ENCODE assay signal across 1 cellular context in genomic region chr1:171485375-171486047, GRCh38.
TF ChIP-seq lines count a peak whose summit lies in the region.

TSS of gene PRRC2C (plus strand) at chr1:171485530. CDS start at chr1:171512089, 26,559 bp downstream.

TF ChIP-seq in HepG2, 621 proteins besides CTCF, POLR2A, EP300 and RAD21 (continued from another document and continues in another):
- TF ChIP-seq, protein P1, sequence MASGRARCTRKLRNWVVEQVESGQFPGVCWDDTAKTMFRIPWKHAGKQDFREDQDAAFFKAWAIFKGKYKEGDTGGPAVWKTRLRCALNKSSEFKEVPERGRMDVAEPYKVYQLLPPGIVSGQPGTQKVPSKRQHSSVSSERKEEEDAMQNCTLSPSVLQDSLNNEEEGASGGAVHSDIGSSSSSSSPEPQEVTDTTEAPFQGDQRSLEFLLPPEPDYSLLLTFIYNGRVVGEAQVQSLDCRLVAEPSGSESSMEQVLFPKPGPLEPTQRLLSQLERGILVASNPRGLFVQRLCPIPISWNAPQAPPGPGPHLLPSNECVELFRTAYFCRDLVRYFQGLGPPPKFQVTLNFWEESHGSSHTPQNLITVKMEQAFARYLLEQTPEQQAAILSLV (CRISPR knock-in tag; IDR thresholded peaks at IDR 0.05; ENCODE audit: borderline replicate concordance): peak; percentile 80; the same call in 1 of the 2 replicates
- TF ChIP-seq TOPORS (CRISPR knock-in tag; IDR thresholded peaks at IDR 0.05): peak; percentile 56; the same call in 1 of the 2 replicates
- TF ChIP-seq RFX5 (IDR thresholded peaks at IDR 0.05; ENCODE audit: low read depth, low read length): no peak; the same call in 1 of the 2 replicates
- peak; percentile 80 for TF ChIP-seq SAP130 (CRISPR knock-in tag; IDR thresholded peaks at IDR 0.05; ENCODE audit: low read depth)
- TF ChIP-seq POGZ (CRISPR knock-in tag; IDR thresholded peaks at IDR 0.05): peak; percentile 98
- TF ChIP-seq ZNF777 (CRISPR knock-in tag; IDR thresholded peaks at IDR 0.05): no peak
- TF ChIP-seq SOX5 (CRISPR knock-in tag; IDR thresholded peaks at IDR 0.05; ENCODE audit: borderline replicate concordance): peak; percentile 64; the same call in 1 of the 2 replicates
- no peak for TF ChIP-seq ZNF460 (CRISPR knock-in tag; IDR thresholded peaks at IDR 0.05; ENCODE audit: borderline replicate concordance)
- peak; percentile 53; the same call in 1 of the 3 replicates for TF ChIP-seq MXI1 (IDR thresholded peaks at IDR 0.05; ENCODE audit: borderline replicate concordance, low read depth, low read length)
- TF ChIP-seq ZNF121 (CRISPR knock-in tag; IDR thresholded peaks at IDR 0.05): 0 out of 2 replicates have a peak, but pooled peaks have one; percentile 27
- no peak for TF ChIP-seq GTF2F1 (IDR thresholded peaks at IDR 0.05; ENCODE audit: low read length)
- TF ChIP-seq, protein P2, sequence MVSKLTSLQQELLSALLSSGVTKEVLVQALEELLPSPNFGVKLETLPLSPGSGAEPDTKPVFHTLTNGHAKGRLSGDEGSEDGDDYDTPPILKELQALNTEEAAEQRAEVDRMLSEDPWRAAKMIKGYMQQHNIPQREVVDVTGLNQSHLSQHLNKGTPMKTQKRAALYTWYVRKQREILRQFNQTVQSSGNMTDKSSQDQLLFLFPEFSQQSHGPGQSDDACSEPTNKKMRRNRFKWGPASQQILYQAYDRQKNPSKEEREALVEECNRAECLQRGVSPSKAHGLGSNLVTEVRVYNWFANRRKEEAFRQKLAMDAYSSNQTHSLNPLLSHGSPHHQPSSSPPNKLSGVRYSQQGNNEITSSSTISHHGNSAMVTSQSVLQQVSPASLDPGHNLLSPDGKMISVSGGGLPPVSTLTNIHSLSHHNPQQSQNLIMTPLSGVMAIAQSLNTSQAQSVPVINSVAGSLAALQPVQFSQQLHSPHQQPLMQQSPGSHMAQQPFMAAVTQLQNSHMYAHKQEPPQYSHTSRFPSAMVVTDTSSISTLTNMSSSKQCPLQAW (CRISPR knock-in tag; IDR thresholded peaks at IDR 0.05): peak; percentile 62
- TF ChIP-seq SMARCC2 (IDR thresholded peaks at IDR 0.05): no peak
- TF ChIP-seq ZNF850 (CRISPR knock-in tag; conservative IDR thresholded peaks at IDR 0.05): no peak
- TF ChIP-seq MBNL3 (CRISPR knock-in tag; conservative IDR thresholded peaks at IDR 0.05): no peak
- TF ChIP-seq ZNF326 (CRISPR knock-in tag; IDR thresholded peaks at IDR 0.05; ENCODE audit: borderline replicate concordance): no peak
- peak; percentile 89 for TF ChIP-seq POLR2AphosphoS5 (IDR thresholded peaks at IDR 0.05; ENCODE audit: low read depth, low read length)
- TF ChIP-seq RFX3 (CRISPR knock-in tag; IDR thresholded peaks at IDR 0.05): no peak
- TF ChIP-seq, protein P3, sequence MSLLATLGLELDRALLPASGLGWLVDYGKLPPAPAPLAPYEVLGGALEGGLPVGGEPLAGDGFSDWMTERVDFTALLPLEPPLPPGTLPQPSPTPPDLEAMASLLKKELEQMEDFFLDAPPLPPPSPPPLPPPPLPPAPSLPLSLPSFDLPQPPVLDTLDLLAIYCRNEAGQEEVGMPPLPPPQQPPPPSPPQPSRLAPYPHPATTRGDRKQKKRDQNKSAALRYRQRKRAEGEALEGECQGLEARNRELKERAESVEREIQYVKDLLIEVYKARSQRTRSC (CRISPR knock-in tag; IDR thresholded peaks at IDR 0.05; ENCODE audit: low read depth): no peak
- no peak for TF ChIP-seq HMG20B (CRISPR knock-in tag; conservative IDR thresholded peaks at IDR 0.05)
- TF ChIP-seq, protein P4, sequence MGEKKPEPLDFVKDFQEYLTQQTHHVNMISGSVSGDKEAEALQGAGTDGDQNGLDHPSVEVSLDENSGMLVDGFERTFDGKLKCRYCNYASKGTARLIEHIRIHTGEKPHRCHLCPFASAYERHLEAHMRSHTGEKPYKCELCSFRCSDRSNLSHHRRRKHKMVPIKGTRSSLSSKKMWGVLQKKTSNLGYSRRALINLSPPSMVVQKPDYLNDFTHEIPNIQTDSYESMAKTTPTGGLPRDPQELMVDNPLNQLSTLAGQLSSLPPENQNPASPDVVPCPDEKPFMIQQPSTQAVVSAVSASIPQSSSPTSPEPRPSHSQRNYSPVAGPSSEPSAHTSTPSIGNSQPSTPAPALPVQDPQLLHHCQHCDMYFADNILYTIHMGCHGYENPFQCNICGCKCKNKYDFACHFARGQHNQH (CRISPR knock-in tag; IDR thresholded peaks at IDR 0.05): peak; percentile 73
- TF ChIP-seq ZNF33A (CRISPR knock-in tag; IDR thresholded peaks at IDR 0.05; ENCODE audit: borderline replicate concordance): 0 out of 2 replicates have a peak, but pooled peaks have one; percentile 68
- no peak for TF ChIP-seq RFX1 (IDR thresholded peaks at IDR 0.05)
- no peak for TF ChIP-seq ZBTB26 (CRISPR knock-in tag; IDR thresholded peaks at IDR 0.05; ENCODE audit: borderline replicate concordance)
- TF ChIP-seq BCL3 (CRISPR knock-in tag; IDR thresholded peaks at IDR 0.05): peak; percentile 40; the same call in 1 of the 2 replicates
- TF ChIP-seq ZNF296 (CRISPR knock-in tag; conservative IDR thresholded peaks at IDR 0.05): no peak
- TF ChIP-seq MTA1 (CRISPR knock-in tag; IDR thresholded peaks at IDR 0.05; ENCODE audit: borderline replicate concordance): no peak
- no peak for TF ChIP-seq FLYWCH1 (CRISPR knock-in tag; IDR thresholded peaks at IDR 0.05)
- TF ChIP-seq ZNF136 (CRISPR knock-in tag; IDR thresholded peaks at IDR 0.05; ENCODE audit: low read depth): no peak
- TF ChIP-seq SYNCRIP (IDR thresholded peaks at IDR 0.05; ENCODE audit: insufficient read depth, low read depth, low read length): no peak
- 0 out of 2 replicates have a peak, but pooled peaks have one; percentile 29 for TF ChIP-seq MEF2D (CRISPR knock-in tag; IDR thresholded peaks at IDR 0.05)
- peak; percentile 88 for TF ChIP-seq ZNF350 (CRISPR knock-in tag; IDR thresholded peaks at IDR 0.05; ENCODE audit: borderline replicate concordance, low read depth)
- no peak for TF ChIP-seq MED13 (CRISPR knock-in tag; IDR thresholded peaks at IDR 0.05)
- TF ChIP-seq ZNF878 (CRISPR knock-in tag; IDR thresholded peaks at IDR 0.05): peak; percentile 87; the same call in 1 of the 2 replicates
- TF ChIP-seq ZNF232 (CRISPR knock-in tag; IDR thresholded peaks at IDR 0.05; ENCODE audit: borderline replicate concordance): no peak; the same call in 1 of the 2 replicates
- peak; percentile 34; the same call in 1 of the 2 replicates for TF ChIP-seq ARNTL (CRISPR knock-in tag; IDR thresholded peaks at IDR 0.05)
- no peak for TF ChIP-seq CCAR2 (optimal IDR thresholded peaks at IDR 0.05; ENCODE audit: low read depth, low read length)
- TF ChIP-seq PHF5A (CRISPR knock-in tag; IDR thresholded peaks at IDR 0.05; ENCODE audit: low read depth, unreplicated experiment): no peak
- TF ChIP-seq ZFAT (CRISPR knock-in tag; conservative IDR thresholded peaks at IDR 0.05): peak; percentile 94; the same call in 1 of the 2 replicates
- TF ChIP-seq, protein P5, sequence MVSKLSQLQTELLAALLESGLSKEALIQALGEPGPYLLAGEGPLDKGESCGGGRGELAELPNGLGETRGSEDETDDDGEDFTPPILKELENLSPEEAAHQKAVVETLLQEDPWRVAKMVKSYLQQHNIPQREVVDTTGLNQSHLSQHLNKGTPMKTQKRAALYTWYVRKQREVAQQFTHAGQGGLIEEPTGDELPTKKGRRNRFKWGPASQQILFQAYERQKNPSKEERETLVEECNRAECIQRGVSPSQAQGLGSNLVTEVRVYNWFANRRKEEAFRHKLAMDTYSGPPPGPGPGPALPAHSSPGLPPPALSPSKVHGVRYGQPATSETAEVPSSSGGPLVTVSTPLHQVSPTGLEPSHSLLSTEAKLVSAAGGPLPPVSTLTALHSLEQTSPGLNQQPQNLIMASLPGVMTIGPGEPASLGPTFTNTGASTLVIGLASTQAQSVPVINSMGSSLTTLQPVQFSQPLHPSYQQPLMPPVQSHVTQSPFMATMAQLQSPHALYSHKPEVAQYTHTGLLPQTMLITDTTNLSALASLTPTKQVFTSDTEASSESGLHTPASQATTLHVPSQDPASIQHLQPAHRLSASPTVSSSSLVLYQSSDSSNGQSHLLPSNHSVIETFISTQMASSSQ (IDR thresholded peaks at IDR 0.05; ENCODE audit: low read depth): no peak
- TF ChIP-seq, protein P5 (CRISPR knock-in tag; IDR thresholded peaks at IDR 0.05; ENCODE audit: borderline replicate concordance): no peak; the same call in 1 of the 2 replicates
- TF ChIP-seq, protein P6, sequence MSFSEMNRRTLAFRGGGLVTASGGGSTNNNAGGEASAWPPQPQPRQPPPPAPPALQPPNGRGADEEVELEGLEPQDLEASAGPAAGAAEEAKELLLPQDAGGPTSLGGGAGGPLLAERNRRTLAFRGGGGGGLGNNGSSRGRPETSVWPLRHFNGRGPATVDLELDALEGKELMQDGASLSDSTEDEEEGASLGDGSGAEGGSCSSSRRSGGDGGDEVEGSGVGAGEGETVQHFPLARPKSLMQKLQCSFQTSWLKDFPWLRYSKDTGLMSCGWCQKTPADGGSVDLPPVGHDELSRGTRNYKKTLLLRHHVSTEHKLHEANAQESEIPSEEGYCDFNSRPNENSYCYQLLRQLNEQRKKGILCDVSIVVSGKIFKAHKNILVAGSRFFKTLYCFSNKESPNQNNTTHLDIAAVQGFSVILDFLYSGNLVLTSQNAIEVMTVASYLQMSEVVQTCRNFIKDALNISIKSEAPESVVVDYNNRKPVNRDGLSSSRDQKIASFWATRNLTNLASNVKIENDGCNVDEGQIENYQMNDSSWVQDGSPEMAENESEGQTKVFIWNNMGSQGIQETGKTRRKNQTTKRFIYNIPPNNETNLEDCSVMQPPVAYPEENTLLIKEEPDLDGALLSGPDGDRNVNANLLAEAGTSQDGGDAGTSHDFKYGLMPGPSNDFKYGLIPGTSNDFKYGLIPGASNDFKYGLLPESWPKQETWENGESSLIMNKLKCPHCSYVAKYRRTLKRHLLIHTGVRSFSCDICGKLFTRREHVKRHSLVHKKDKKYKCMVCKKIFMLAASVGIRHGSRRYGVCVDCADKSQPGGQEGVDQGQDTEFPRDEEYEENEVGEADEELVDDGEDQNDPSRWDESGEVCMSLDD (CRISPR knock-in tag; IDR thresholded peaks at IDR 0.05; ENCODE audit: borderline replicate concordance): no peak
- peak; percentile 31; the same call in 1 of the 2 replicates for TF ChIP-seq HNF4A (CRISPR knock-in tag; IDR thresholded peaks at IDR 0.05)
- no peak for TF ChIP-seq NR2F1 (CRISPR knock-in tag; IDR thresholded peaks at IDR 0.05)
- peak; percentile 80 for TF ChIP-seq POLR2G (IDR thresholded peaks at IDR 0.05; ENCODE audit: low read depth, low read length)
- no peak for TF ChIP-seq ZNF546 (CRISPR knock-in tag; conservative IDR thresholded peaks at IDR 0.05)
- TF ChIP-seq CENPX (CRISPR knock-in tag; IDR thresholded peaks at IDR 0.05): no peak
- no peak for TF ChIP-seq TMF1 (CRISPR knock-in tag; IDR thresholded peaks at IDR 0.05; ENCODE audit: low read depth)
- TF ChIP-seq GMEB2 (CRISPR knock-in tag; IDR thresholded peaks at IDR 0.05; ENCODE audit: low read depth): peak; percentile 98
- peak; percentile 12 for TF ChIP-seq ETV6 (CRISPR knock-in tag; conservative IDR thresholded peaks at IDR 0.05)
- no peak for TF ChIP-seq ZNF724P (CRISPR knock-in tag; IDR thresholded peaks at IDR 0.05; ENCODE audit: borderline replicate concordance)
- TF ChIP-seq ZFYVE20 (CRISPR knock-in tag; IDR thresholded peaks at IDR 0.05; ENCODE audit: borderline replicate concordance, low read depth): no peak
- 0 out of 2 replicates have a peak, but pooled peaks have one; percentile 47 for TF ChIP-seq ZNF362 (CRISPR knock-in tag; IDR thresholded peaks at IDR 0.05; ENCODE audit: borderline replicate concordance)
